Comparison of ENCODE assay signal across 18 cellular contexts in genomic region chr18:58364867-58365533, GRCh38.
A peak's percentile ranks its signal among the peaks of the same experiment; 100 is the strongest.
DNase-seq lines count a peak whose midpoint lies in the region; ATAC-seq and TF ChIP-seq lines count a peak whose summit lies in the region.
"Had no signal": no experiment of that assay in that cellular context is flagged by ENCODE, and none has a peak within 500 bp of the region (broad histone marks: within the 10 kb centered on the region; RNA-seq: fewer than 3 reads in every experiment).

No MANE protein-coding gene starts in this region.

- WGBS in mesendoderm (ENCODE audit: extremely low coverage, insufficient coverage, low lambda C conversion rate), result no CpG with 5 or more reads among the region's 7 CpGs
- WGBS in adrenal gland, 4 donors, result 92 to 100% (median 96%) methylated on average over 7 of the region's 7 CpGs

- no peaks in the 10 kb centered on the region for H3K9me3 Mint-ChIP-seq in chondrocyte (ENCODE audit: low read depth)

- H3K23ac ChIP-seq in mesendoderm (ENCODE audit: low read length), result no peak overlapping the region

- TF ChIP-seq CTCF in chondrocyte (IDR thresholded peaks at IDR 0.05) (peak; percentile 3), adrenal gland (IDR thresholded peaks at IDR 0.05) (no peak), uterus (IDR thresholded peaks at IDR 0.05) (no peak)

- no peak overlapping the region for H2BK120ac ChIP-seq in mesendoderm (ENCODE audit: low read depth, low read length)

- no peaks in the 10 kb centered on the region for H3K79me1 ChIP-seq in mesendoderm (ENCODE audit: low read length)

- ATAC-seq in GM21528 (IDR thresholded peaks at IDR 0.05; ENCODE audit: low FRiP score, unreplicated experiment), result no peak
- no peak for ATAC-seq in GM19324 (IDR thresholded peaks at IDR 0.05; ENCODE audit: low FRiP score, unreplicated experiment)

- no peak for TF ChIP-seq POLR2A in adrenal gland (IDR thresholded peaks at IDR 0.05)
- TF ChIP-seq POLR2A in uterus (IDR thresholded peaks at IDR 0.05), result no peak

- H3K9ac ChIP-seq in mesendoderm (ENCODE audit: low read length), result no peak overlapping the region
- H3K9ac ChIP-seq: KMS-11 had no signal

- H2AK5ac ChIP-seq in mesendoderm (ENCODE audit: low read length), result no peak overlapping the region

- H3K27me3 Mint-ChIP-seq in chondrocyte (ENCODE audit: low read depth), result no peaks in the 10 kb centered on the region

- H3K79me2 ChIP-seq in mesendoderm (ENCODE audit: control insufficient read depth, insufficient read depth, low read length), result no peaks in the 10 kb centered on the region

- no peak overlapping the region for H2BK5ac ChIP-seq in mesendoderm (ENCODE audit: low read length)

- no peak overlapping the region for H4K8ac ChIP-seq in mesendoderm (ENCODE audit: low read depth, low read length)

- H3K4me1 ChIP-seq in mesendoderm (ENCODE audit: control insufficient read depth, low read depth, low read length) (no peaks in the 10 kb centered on the region), adrenal gland (replicated peaks in 1 of 2) (no peaks in the 10 kb centered on the region), uterus (no peaks in the 10 kb centered on the region)

- no peaks in the 10 kb centered on the region for H3K9me3 ChIP-seq in adrenal gland (replicated peaks in 1 of 3)
- H3K9me3 ChIP-seq in uterus, result no peaks in the 10 kb centered on the region
- H3K9me3 ChIP-seq: ascending aorta, upper lobe of left lung had no signal

- no peak overlapping the region for H4K5ac ChIP-seq in mesendoderm (ENCODE audit: low read length)

- DNase-seq in EH (ENCODE audit: low read depth) (peak; percentile 84), M059J (ENCODE audit: low read depth) (peak; percentile 90), chondrocyte (ENCODE audit: low spot score) (no peak), mesendoderm (peak; percentile 29), adrenal gland (no peak), uterus (no peak)
- DNase-seq: activated CD4-positive, alpha-beta T cell treated with anti-CD3 and anti-CD28 coated beads, Interleukin-2, amount 50 U/mL, for 1 hour; effector CD8-positive, alpha-beta T cell; NCI-H146; NCI-H510A treated with DMSO at 0.1 percent for 48 hours; PC-9; posterior cingulate gyrus; upper lobe of left lung had no signal

- no peak overlapping the region for H3K4ac ChIP-seq in mesendoderm (ENCODE audit: low read depth, low read length)

- peak overlapping the region; percentile 89 for H3K27ac Mint-ChIP-seq in chondrocyte (ENCODE audit: unreplicated experiment)

- no peak overlapping the region for H2BK15ac ChIP-seq in mesendoderm (replicated peaks; ENCODE audit: low read depth)

- no peak overlapping the region for H3K56ac ChIP-seq in mesendoderm (ENCODE audit: low read length)

- H3K36me3 ChIP-seq in mesendoderm (ENCODE audit: control insufficient read depth, insufficient read depth, low read length), result no peaks in the 10 kb centered on the region
- H3K36me3 ChIP-seq in adrenal gland (replicated peaks in 1 of 2), result peaks cover 0 to 7% of the 10 kb centered on the region in 2 donors
- H3K36me3 ChIP-seq in uterus, result no peaks in the 10 kb centered on the region

- H3K4me1 Mint-ChIP-seq in chondrocyte (ENCODE audit: low read depth), result peaks cover 51% of the 10 kb centered on the region

- H3K4me3 ChIP-seq in mesendoderm (ENCODE audit: low read length), result no peak overlapping the region
- H3K4me3 ChIP-seq in adrenal gland, result no peak overlapping the region
- H3K4me3 ChIP-seq in uterus, result no peak overlapping the region
- H3K4me3 ChIP-seq: ascending aorta, PC-9, upper lobe of left lung had no signal

- no peak overlapping the region for H3K18ac ChIP-seq in mesendoderm (ENCODE audit: low read length)

- intact Hi-C loops in adrenal gland (cut with DNase I) (no loop called here), uterus (cut with DNase I; ENCODE audit: low total_unique reads) (no loop called here)

- H3K4me2 ChIP-seq in mesendoderm (ENCODE audit: low read length), result no peak overlapping the region
- H3K4me2 ChIP-seq: KMS-11, PC-9 had no signal

- H3K4me3 Mint-ChIP-seq in chondrocyte (ENCODE audit: unreplicated experiment), result no peak overlapping the region

- H3K36me3 Mint-ChIP-seq in chondrocyte (ENCODE audit: low read depth), result peaks cover 6% of the 10 kb centered on the region

- H3K27me3 ChIP-seq in mesendoderm (ENCODE audit: insufficient read depth, low read length, poor library complexity) (no peaks in the 10 kb centered on the region), adrenal gland (no peaks in the 10 kb centered on the region), uterus (no peaks in the 10 kb centered on the region)
- H3K27me3 ChIP-seq: ascending aorta, upper lobe of left lung had no signal

- no peak overlapping the region for H3K27ac ChIP-seq in mesendoderm (ENCODE audit: low read depth, low read length)
- H3K27ac ChIP-seq in adrenal gland, result no peak overlapping the region
- no peak overlapping the region for H3K27ac ChIP-seq in uterus
- H3K27ac ChIP-seq: ascending aorta, C4-2B, KMS-11, upper lobe of left lung had no signal

Comparison
In these comparisons a context has a peak if more than half of its experiments do, and no peak if none do; other contexts are left out.
1. DNase-seq: peak in EH (single experiment), M059J (single experiment) and mesendoderm (single experiment); none in chondrocyte (single experiment), adrenal gland (0 of 7) and uterus (0 of 2).